In genomic region chr1:149844650-149845255, GRCh38 we compare ENCODE assay signal across 9 cellular contexts. TPM values are rescaled to one million over a fixed set of nuclear protein-coding genes. Genes with fewer than 3 reads are reported as not detected.
DNase-seq lines count a peak whose midpoint lies in the region; ATAC-seq and TF ChIP-seq lines count a peak whose summit lies in the region.
"Had no signal": no experiment of that assay in that cellular context is flagged by ENCODE, and none has a peak within 500 bp of the region (broad histone marks: within the 10 kb centered on the region; RNA-seq: fewer than 3 reads in every experiment).

No MANE protein-coding gene starts in this region.

- H3K9me3 ChIP-seq in CD4-positive, alpha-beta T cell (ENCODE audit: control insufficient read depth, low read length): no peaks in the 10 kb centered on the region
- no peaks in the 10 kb centered on the region for H3K9me3 ChIP-seq in Karpas-422 (ENCODE audit: low read length)
- no peaks in the 10 kb centered on the region for H3K9me3 ChIP-seq in esophagus squamous epithelium
- H3K9me3 ChIP-seq: lower lobe of right lung had no signal

- no peak for ATAC-seq in CD4-positive, alpha-beta T cell (ENCODE audit: poor library complexity)
- no peak for ATAC-seq in central memory CD8-positive, alpha-beta T cell (replicated peaks; ENCODE audit: extremely low read depth, poor library complexity, severe bottlenecking)
- ATAC-seq in natural killer cell: no peak
- ATAC-seq in HG02759 (IDR thresholded peaks at IDR 0.05; ENCODE audit: unreplicated experiment): no peak
- ATAC-seq: lower lobe of right lung had no signal

- H3K9me3 Mint-ChIP-seq in CD4-positive, alpha-beta T cell: no peaks in the 10 kb centered on the region
- no peaks in the 10 kb centered on the region for H3K9me3 Mint-ChIP-seq in central memory CD8-positive, alpha-beta T cell
- no peaks in the 10 kb centered on the region for H3K9me3 Mint-ChIP-seq in natural killer cell

- H4K20me1 ChIP-seq in Karpas-422 (ENCODE audit: insufficient read depth, low read depth, low read length): no peaks in the 10 kb centered on the region

- intact Hi-C loops in CD4-positive, alpha-beta T cell (cut with DNase I, micrococcal nuclease): no loop called here
- intact Hi-C loops in natural killer cell (cut with micrococcal nuclease): no loop called here
- intact Hi-C loops in esophagus squamous epithelium (cut with DNase I): no loop called here

- H3K27me3 Mint-ChIP-seq in CD4-positive, alpha-beta T cell: no peaks in the 10 kb centered on the region
- no peaks in the 10 kb centered on the region for H3K27me3 Mint-ChIP-seq in central memory CD8-positive, alpha-beta T cell
- no peaks in the 10 kb centered on the region for H3K27me3 Mint-ChIP-seq in natural killer cell (ENCODE audit: low read depth in 2 of 2)

- peaks cover 8% of the 10 kb centered on the region; the same call in 1 of the 2 replicates for H3K79me2 ChIP-seq in Karpas-422 (ENCODE audit: low read length)

- TF ChIP-seq CTCF in CD4-positive, alpha-beta T cell (IDR thresholded peaks at IDR 0.05): no peak
- TF ChIP-seq CTCF in natural killer cell (IDR thresholded peaks at IDR 0.05): no peak
- no peak for TF ChIP-seq CTCF in esophagus squamous epithelium (IDR thresholded peaks at IDR 0.05)

- CTCF ChIA-PET in CD4-positive, alpha-beta T cell (lab: Charles Lee): interaction anchor here (1.0 to 2.0 kb wide), 2 partner anchors 42 to 44 kb away, joined by 5 to 7 read pairs; a partner anchor contains a TSS

- H3K27ac Mint-ChIP-seq in CD4-positive, alpha-beta T cell: peak overlapping the region; percentile 85
- H3K27ac Mint-ChIP-seq in central memory CD8-positive, alpha-beta T cell (ENCODE audit: low read depth): peak overlapping the region; percentile 84
- peak overlapping the region; percentile 85 to 92 for H3K27ac Mint-ChIP-seq in natural killer cell

- 62 to 66% methylated on average over 4 of the region's 4 CpGs for WGBS in esophagus squamous epithelium, 2 donors

- no peak overlapping the region for H3K4me3 ChIP-seq in Karpas-422 (ENCODE audit: low read length)
- H3K4me3 ChIP-seq in esophagus squamous epithelium: peak overlapping the region in 1 of 4 donors; percentile 11

- H2AFZ ChIP-seq in Karpas-422 (ENCODE audit: low read length): no peak overlapping the region

- 0 out of 2 replicates have a peak overlapping the region, but pooled peaks have one; percentile 20 for H3K9ac ChIP-seq in Karpas-422 (ENCODE audit: low read length)

- peaks cover 61% of the 10 kb centered on the region for H3K36me3 Mint-ChIP-seq in CD4-positive, alpha-beta T cell (ENCODE audit: low read depth)
- H3K36me3 Mint-ChIP-seq in central memory CD8-positive, alpha-beta T cell (ENCODE audit: insufficient read depth): peaks cover 5% of the 10 kb centered on the region
- no peaks in the 10 kb centered on the region for H3K36me3 Mint-ChIP-seq in natural killer cell

- H3K36me3 ChIP-seq in Karpas-422 (ENCODE audit: insufficient read depth, low read length): no peaks in the 10 kb centered on the region
- H3K36me3 ChIP-seq in esophagus squamous epithelium: peaks cover 0 to 5% (median 0%) of the 10 kb centered on the region in 3 donors

- POLR2A ChIA-PET in CD4-positive, alpha-beta T cell (lab: Charles Lee): interaction anchor here (0.8 to 4.9 kb wide), 5 partner anchors 42 to 391 kb away, joined by 3 to 259 read pairs (median 5); partner anchors contain the start of genes BOLA1, PLEKHO1 and SF3B4

- H3K4me3 Mint-ChIP-seq in CD4-positive, alpha-beta T cell: peak overlapping the region; percentile 81
- peak overlapping the region; percentile 86 for H3K4me3 Mint-ChIP-seq in central memory CD8-positive, alpha-beta T cell
- peak overlapping the region; percentile 56 for H3K4me3 Mint-ChIP-seq in natural killer cell

- H3K27ac ChIP-seq in CD4-positive, alpha-beta T cell (ENCODE audit: low read depth, low read length): peak overlapping the region; percentile 24
- H3K27ac ChIP-seq in Karpas-422 (ENCODE audit: low read length) (no peak overlapping the region), esophagus squamous epithelium (peak overlapping the region in 2 of 4 donors; percentile 87 to 91)

- H3K4me1 ChIP-seq in Karpas-422 (ENCODE audit: low read length) (peaks cover 25% of the 10 kb centered on the region), esophagus squamous epithelium (peaks cover 11 to 57% (median 47%) of the 10 kb centered on the region in 3 donors)

- DNase-seq in CD4-positive, alpha-beta T cell: no peak
- peak; percentile 38 for DNase-seq in Karpas-422
- no peak for DNase-seq in central memory CD8-positive, alpha-beta T cell (ENCODE audit: low spot score in 2 of 2)
- DNase-seq in natural killer cell: no peak
- DNase-seq in esophagus squamous epithelium (lab: John Stamatoyannopoulos, UW): no peak
- no peak for DNase-seq in NCI-H748 (lab: John Stamatoyannopoulos, UW; ENCODE audit: unreplicated experiment)
- no peak for DNase-seq in DMS79 treated with DMSO at 0.1 percent for 48 hours (lab: John Stamatoyannopoulos, UW)
- DNase-seq: lower lobe of right lung had no signal

- H3K4me2 ChIP-seq in Karpas-422 (ENCODE audit: low read depth, low read length, poor library complexity, severe bottlenecking): peak overlapping the region; percentile 84

- no peaks in the 10 kb centered on the region for H3K9me2 ChIP-seq in Karpas-422 (replicated peaks; ENCODE audit: insufficient read depth, low read length)

- no peak for TF ChIP-seq POLR2A in esophagus squamous epithelium (IDR thresholded peaks at IDR 0.05)

- H3K27me3 ChIP-seq in CD4-positive, alpha-beta T cell (ENCODE audit: control insufficient read depth, insufficient read depth, low read length): no peaks in the 10 kb centered on the region
- H3K27me3 ChIP-seq in Karpas-422 (ENCODE audit: low read length): no peaks in the 10 kb centered on the region
- H3K27me3 ChIP-seq in esophagus squamous epithelium: no peaks in the 10 kb centered on the region

- peaks cover 64% of the 10 kb centered on the region for H3K4me1 Mint-ChIP-seq in CD4-positive, alpha-beta T cell (ENCODE audit: low read depth)
- peaks cover 53% of the 10 kb centered on the region for H3K4me1 Mint-ChIP-seq in central memory CD8-positive, alpha-beta T cell
- peaks cover 41 to 59% of the 10 kb centered on the region in 2 donors for H3K4me1 Mint-ChIP-seq in natural killer cell

RNA-seq across cellular contexts. Expression of gene BOLA1, which starts 54.6 kb away (rescaled TPM):
- 1 to 10 TPM; 4.6 to 6.4 TPM for total RNA-seq in CD4-positive, alpha-beta T cell
- 0.47 and 1.2 TPM in 2 replicates for total RNA-seq in Karpas-422 (2014; rRNA removed; shearing (Covaris generic); ENCODE audit: low replicate concordance)
- total RNA-seq in natural killer cell: 1 to 10 TPM; 7.0 to 8.3 (median 7.9) TPM
- 10 to 100 TPM; 11.0 to 31.7 (median 23.4) TPM for total RNA-seq in esophagus squamous epithelium
